In genomic region chr20:39116020-39116419, GRCh38 we compare ENCODE assay signal across 27 cellular contexts.
"Had no signal": no experiment of that assay in that cellular context is flagged by ENCODE, and none has a peak within 500 bp of the region (broad histone marks: within the 10 kb centered on the region; RNA-seq: fewer than 3 reads in every experiment).

No MANE protein-coding gene starts in this region.

- H3K36me3 Mint-ChIP-seq: activated naive CD8-positive, alpha-beta T cell had no signal

- H3K9me3 ChIP-seq: gastrocnemius medialis had no signal

- H3K4me1 ChIP-seq: esophagus muscularis mucosa, foreskin keratinocyte had no signal

- ATAC-seq: activated CD8-positive, alpha-beta T cell treated with anti-CD3 and anti-CD28 coated beads for 36 hours; activated T-cell treated with anti-CD3 and anti-CD28 coated beads, Interleukin-2, amount 50 U/mL, for 4 hours; activated T-helper 17 cell treated with anti-CD3 and anti-CD28 coated beads, Interleukin-2, amount 50 U/mL, for 72 hours; effector memory CD8-positive, alpha-beta T cell; foreskin keratinocyte; gastrocnemius medialis; heart left ventricle had no signal

- H3K4me3 Mint-ChIP-seq: activated CD8-positive, alpha-beta T cell treated with anti-CD3 and anti-CD28 coated beads for 36 hours; activated naive CD8-positive, alpha-beta T cell; activated T-cell treated with anti-CD3 and anti-CD28 coated beads, Interleukin-2, amount 50 U/mL, for 4 hours; activated T-helper 17 cell treated with anti-CD3 and anti-CD28 coated beads, Interleukin-2, amount 50 U/mL, for 72 hours; effector memory CD8-positive, alpha-beta T cell had no signal

- H3K36me3 ChIP-seq: esophagus muscularis mucosa, gastrocnemius medialis, heart left ventricle had no signal

- DNase-seq: activated CD4-positive, alpha-beta T cell treated with anti-CD3 and anti-CD28 coated beads for 1 hour; activated CD4-positive, alpha-beta T cell treated with anti-CD3 and anti-CD28 coated beads for 4 hours; activated CD4-positive, alpha-beta T cell treated with anti-CD3 and anti-CD28 coated beads, Interleukin-2, amount 50 U/mL, for 1 hour; activated CD4-positive, alpha-beta T cell treated with anti-CD3 and anti-CD28 coated beads, Interleukin-2, amount 50 U/mL, for 48 hours; activated CD8-positive, alpha-beta memory T cell treated with anti-CD3 and anti-CD28 coated beads for 24 hours; activated CD8-positive, alpha-beta T cell treated with anti-CD3 and anti-CD28 coated beads for 36 hours; activated effector memory CD4-positive, alpha-beta T cell treated with Interleukin-2 at 50 U/mL for 16 hours; activated gamma-delta T cell treated with Interleukin-2 at 50 U/mL for 16 hours; activated naive CD4-positive, alpha-beta T cell treated with anti-CD3 and anti-CD28 coated beads, Interleukin-2, amount 50 U/mL, for 16 hours; activated naive CD4-positive, alpha-beta T cell treated with Interleukin-2 at 50 U/mL for 16 hours; activated T-cell treated with anti-CD3 and anti-CD28 coated beads, Interleukin-2, amount 50 U/mL, for 4 hours; amniotic stem cell; anterior cingulate cortex; caudate nucleus; cortex of kidney; dermis blood vessel endothelial cell; effector CD4-positive, alpha-beta T cell; effector memory CD8-positive, alpha-beta T cell; erythroblast; foreskin keratinocyte; gastrocnemius medialis; glutamatergic neuron; heart left ventricle; T-helper 2 cell had no signal

- H3K27me3 ChIP-seq: gastrocnemius medialis had no signal

- H3K4me3 ChIP-seq: esophagus muscularis mucosa, gastrocnemius medialis, heart left ventricle had no signal

- H3K27ac Mint-ChIP-seq: activated CD8-positive, alpha-beta T cell treated with anti-CD3 and anti-CD28 coated beads for 36 hours; activated naive CD8-positive, alpha-beta T cell; activated T-helper 17 cell treated with anti-CD3 and anti-CD28 coated beads, Interleukin-2, amount 50 U/mL, for 72 hours; effector memory CD8-positive, alpha-beta T cell had no signal

- H3K27ac ChIP-seq: esophagus muscularis mucosa, foreskin keratinocyte, gastrocnemius medialis, heart left ventricle had no signal

- H3K9me3 Mint-ChIP-seq: activated CD8-positive, alpha-beta T cell treated with anti-CD3 and anti-CD28 coated beads for 36 hours; activated T-cell treated with anti-CD3 and anti-CD28 coated beads, Interleukin-2, amount 50 U/mL, for 4 hours; activated T-helper 17 cell treated with anti-CD3 and anti-CD28 coated beads, Interleukin-2, amount 50 U/mL, for 72 hours; effector memory CD8-positive, alpha-beta T cell had no signal
